ENCODE assay signal across 17 cellular contexts in genomic region chr15:34793071-34793470, GRCh38. TPM values are rescaled to one million over a fixed set of nuclear protein-coding genes. Genes with fewer than 3 reads are reported as not detected.
DNase-seq lines count a peak whose midpoint lies in the region; ATAC-seq lines count a peak whose summit lies in the region.
"Had no signal": no experiment of that assay in that cellular context is flagged by ENCODE, and none has a peak within 500 bp of the region (broad histone marks: within the 10 kb centered on the region; RNA-seq: fewer than 3 reads in every experiment).

No MANE protein-coding gene starts in this region.

- no peak overlapping the region for H3K9ac ChIP-seq in HUES64 (ENCODE audit: low read depth, low read length)

- H3K27ac Mint-ChIP-seq in immature natural killer cell, result no peak overlapping the region
- H3K27ac Mint-ChIP-seq: CD14-positive monocyte had no signal

- no peaks in the 10 kb centered on the region for H3K4me1 Mint-ChIP-seq in immature natural killer cell
- H3K4me1 Mint-ChIP-seq: CD14-positive monocyte had no signal

- H3K4me3 ChIP-seq in HUES64 (ENCODE audit: low read length), result peak overlapping the region; percentile 17; the same call in 1 of the 2 replicates
- peak overlapping the region; percentile 49 for H3K4me3 ChIP-seq in skeletal muscle cell (ENCODE audit: low read depth, low read length)

- H3K36me3 Mint-ChIP-seq in immature natural killer cell, result no peaks in the 10 kb centered on the region
- H3K36me3 Mint-ChIP-seq: CD14-positive monocyte had no signal

- no peak overlapping the region for H3K4me3 Mint-ChIP-seq in immature natural killer cell

- H3K27ac ChIP-seq in HUES64 (ENCODE audit: low read depth, low read length) (no peak overlapping the region), angular gyrus (ENCODE audit: low read depth, low read length) (peak overlapping the region; percentile 8)
- H3K27ac ChIP-seq: HL-60 had no signal

- peaks cover 36% of the 10 kb centered on the region for H3K36me3 ChIP-seq in HUES64 (ENCODE audit: insufficient read depth, low read length)

- peaks cover 3 to 6% (median 6%) of the 10 kb centered on the region in 3 donors for H3K27me3 Mint-ChIP-seq in immature natural killer cell (ENCODE audit: low read depth in 3 of 3)

- DNase-seq in kidney tubule cell (ENCODE audit: low spot score), result peak; percentile 17
- no peak for DNase-seq in skeletal muscle cell (ENCODE audit: low read depth)
- DNase-seq in immature natural killer cell, result no peak
- no peak for DNase-seq in AG20443 (ENCODE audit: low spot score)
- DNase-seq: AML-193, MV-4-11, NCI-H1417, NCI-H187 treated with DMSO at 0.1 percent for 48 hours, NCI-H446, OCI-M1, RPMI8226 had no signal

- H3K27me3 ChIP-seq in HUES64 (ENCODE audit: insufficient read depth, low read length), result peaks cover 30% of the 10 kb centered on the region

- no peak for ATAC-seq in GM19452 (IDR thresholded peaks at IDR 0.05; ENCODE audit: unreplicated experiment)
- ATAC-seq: HCT116 had no signal

- 91% methylated on average over 9 of the region's 9 CpGs for WGBS in HUES64

- H3K4me1 ChIP-seq in HUES64 (ENCODE audit: insufficient read depth, low read length), result peaks cover 6% of the 10 kb centered on the region; the same call in 1 of the 2 replicates

- H3K9me3 Mint-ChIP-seq in immature natural killer cell, result no peaks in the 10 kb centered on the region

- H3K9me3 ChIP-seq in HUES64 (ENCODE audit: insufficient read depth, low read depth, low read length), result no peaks in the 10 kb centered on the region

RNA-seq across cellular contexts. Expression of gene ACTC1, which starts 2.3 kb away (rescaled TPM):
- 56.5 TPM for polyA plus RNA-seq in HUES64 (2013, experiment 1 of 2)
- polyA plus RNA-seq in HUES64 (2013, experiment 2 of 2), result 51.5 TPM
- not detected for polyA plus RNA-seq in immature natural killer cell
- polyA plus RNA-seq: CD14-positive monocyte had no signal

RNA-seq across cellular contexts. Expression of gene GJD2, which starts 38.3 kb away (rescaled TPM):
- polyA plus RNA-seq in HUES64 (2013, experiment 1 of 2), result 0.15 TPM
- polyA plus RNA-seq in HUES64 (2013, experiment 2 of 2), result 0.32 TPM
- not detected for polyA plus RNA-seq in immature natural killer cell
- polyA plus RNA-seq: CD14-positive monocyte had no signal
